Comparison of ENCODE assay signal across 25 cellular contexts in the genomic region with DNA sequence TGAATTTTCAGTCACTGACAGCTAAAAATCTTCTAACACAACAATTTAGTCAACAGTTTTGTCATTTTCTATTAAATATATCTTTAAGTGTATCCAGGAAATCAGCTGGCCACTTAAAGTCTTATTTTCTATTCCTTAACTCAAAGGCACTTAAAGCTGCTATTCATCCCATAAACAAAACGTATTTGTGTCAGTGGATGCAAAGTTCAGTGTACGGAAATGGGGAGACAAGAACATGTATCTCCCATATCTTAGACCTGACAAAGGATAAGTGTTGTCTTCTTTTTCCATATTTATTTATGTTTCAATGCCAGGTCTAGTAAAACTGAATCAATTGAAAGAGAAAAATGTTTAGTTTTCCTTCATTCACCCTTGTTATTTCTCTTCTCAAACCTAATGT.
"Had no signal": no experiment of that assay in that cellular context is flagged by ENCODE, and none has a peak within 500 bp of the region (broad histone marks: within the 10 kb centered on the region; RNA-seq: fewer than 3 reads in every experiment).

No MANE protein-coding gene starts in this region.

- H3K4me2 ChIP-seq: KMS-11, SK-N-SH had no signal

- H3K4me3 Mint-ChIP-seq: IgD-negative memory B cell had no signal

- DNase-seq: Kasumi-1, MM.1S, NCI-H1092 treated with DMSO at 0.1 percent for 48 hours, NCI-H1417, NCI-H1436 treated with DMSO at 0.1 percent for 48 hours, NCI-H1694, NCI-H187 treated with DMSO at 0.1 percent for 48 hours, NCI-H2029 treated with DMSO at 0.1 percent for 48 hours, NCI-H2171, NCI-H226, NCI-H446, NCI-H510A, NCI-H524 treated with DMSO at 0.1 percent for 48 hours, NCI-H69, NCI-H774, Right ventricle myocardium superior, RPMI8226, SIG-M5, SK-N-SH, T-helper 1 cell had no signal

- H3K9ac ChIP-seq: KMS-11, SK-N-SH had no signal

- H3K27ac ChIP-seq: KMS-11, SJSA1 had no signal

- H3K36me3 ChIP-seq: SJSA1 had no signal

- ATAC-seq: K562 had no signal

- H3K27me3 ChIP-seq: SJSA1 had no signal

- H3K9me3 ChIP-seq: SJSA1, SK-N-SH had no signal

- H3K4me1 ChIP-seq: SJSA1 had no signal

- H3K36me3 Mint-ChIP-seq: IgD-negative memory B cell had no signal

- H3K9me3 Mint-ChIP-seq: IgD-negative memory B cell had no signal

- H3K27me3 Mint-ChIP-seq: IgD-negative memory B cell had no signal

- FAIRE-seq: K562, RCC 7860 had no signal

- H3K9me2 ChIP-seq: SK-N-SH had no signal

- H3K4me3 ChIP-seq: K562, SJSA1 had no signal

- H3K27ac Mint-ChIP-seq: IgD-negative memory B cell had no signal

- H3K4me1 Mint-ChIP-seq: IgD-negative memory B cell had no signal
